ENCODE assay signal across 2 cellular contexts in the genomic region with DNA sequence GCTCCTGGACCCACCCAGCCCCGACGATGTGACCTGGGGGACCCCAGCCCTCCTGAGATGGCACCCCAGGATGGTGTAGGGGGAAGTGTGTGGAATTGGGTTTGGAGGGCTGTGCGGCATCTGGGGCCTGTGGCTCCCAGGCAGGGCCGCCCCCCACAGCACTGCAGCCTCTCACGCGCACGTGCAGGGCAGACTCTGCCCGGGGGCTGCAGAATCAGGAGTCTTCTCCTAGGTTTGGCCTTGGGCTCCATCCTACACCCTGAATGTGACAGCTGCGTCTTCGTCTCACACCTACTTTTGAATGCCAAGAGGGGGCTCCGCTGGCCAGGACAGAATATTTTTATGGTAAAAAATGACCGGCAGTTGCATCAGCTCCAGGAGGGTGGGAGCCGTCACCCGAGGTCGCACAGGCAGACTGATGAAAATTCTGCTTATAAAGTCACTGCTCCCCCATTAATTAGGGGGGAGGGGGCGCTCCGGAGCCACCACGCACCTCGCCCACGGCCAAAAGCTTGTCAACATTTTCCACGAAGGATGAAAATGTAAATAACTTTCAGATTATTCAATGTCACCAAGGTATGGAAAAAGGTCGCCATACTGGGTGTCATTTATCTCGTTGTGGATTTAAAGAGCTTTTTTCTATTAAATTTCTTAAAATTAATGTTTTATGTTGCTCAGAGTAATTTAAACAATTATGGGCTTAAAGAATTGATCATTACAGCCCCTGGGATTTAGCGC.
TF ChIP-seq lines count a peak whose summit lies in the region.

No MANE protein-coding gene starts in this region.

TF ChIP-seq in A549, 52 proteins besides CTCF, POLR2A, EP300 and RAD21:
- TF ChIP-seq ZC3H11A (IDR thresholded peaks at IDR 0.05) (no peak), POLR2AphosphoS2 (conservative IDR thresholded peaks at IDR 0.05; ENCODE audit: low read length) (no peak), MAZ (IDR thresholded peaks at IDR 0.05; ENCODE audit: borderline replicate concordance, low read depth, low read length) (no peak), RCOR1 (IDR thresholded peaks at IDR 0.05; ENCODE audit: low read depth, low read length) (no peak), HOXB13 (CRISPR knock-in tag; IDR thresholded peaks at IDR 0.05; ENCODE audit: low read depth) (no peak), KDM5A (IDR thresholded peaks at IDR 0.05) (no peak), ESRRA (IDR thresholded peaks at IDR 0.05; ENCODE audit: borderline replicate concordance, low read length) (no peak), CHD2 (IDR thresholded peaks at IDR 0.05; ENCODE audit: low read length, partially characterized antibody) (no peak), HOXB5 (CRISPR knock-in tag; IDR thresholded peaks at IDR 0.05) (no peak), GATA3 (IDR thresholded peaks at IDR 0.05; ENCODE audit: borderline replicate concordance) (no peak), ZFP36 (IDR thresholded peaks at IDR 0.05; ENCODE audit: borderline replicate concordance, partially characterized antibody) (no peak), RFX5 (IDR thresholded peaks at IDR 0.05) (no peak), SMC3 (IDR thresholded peaks at IDR 0.05) (no peak), JUNB (IDR thresholded peaks at IDR 0.05) (no peak), FOSB (CRISPR knock-in tag; IDR thresholded peaks at IDR 0.05) (no peak), SREBF2 (IDR thresholded peaks at IDR 0.05) (no peak), CEBPB (IDR thresholded peaks at IDR 0.05) (no peak)
- TF ChIP-seq, protein P1, sequence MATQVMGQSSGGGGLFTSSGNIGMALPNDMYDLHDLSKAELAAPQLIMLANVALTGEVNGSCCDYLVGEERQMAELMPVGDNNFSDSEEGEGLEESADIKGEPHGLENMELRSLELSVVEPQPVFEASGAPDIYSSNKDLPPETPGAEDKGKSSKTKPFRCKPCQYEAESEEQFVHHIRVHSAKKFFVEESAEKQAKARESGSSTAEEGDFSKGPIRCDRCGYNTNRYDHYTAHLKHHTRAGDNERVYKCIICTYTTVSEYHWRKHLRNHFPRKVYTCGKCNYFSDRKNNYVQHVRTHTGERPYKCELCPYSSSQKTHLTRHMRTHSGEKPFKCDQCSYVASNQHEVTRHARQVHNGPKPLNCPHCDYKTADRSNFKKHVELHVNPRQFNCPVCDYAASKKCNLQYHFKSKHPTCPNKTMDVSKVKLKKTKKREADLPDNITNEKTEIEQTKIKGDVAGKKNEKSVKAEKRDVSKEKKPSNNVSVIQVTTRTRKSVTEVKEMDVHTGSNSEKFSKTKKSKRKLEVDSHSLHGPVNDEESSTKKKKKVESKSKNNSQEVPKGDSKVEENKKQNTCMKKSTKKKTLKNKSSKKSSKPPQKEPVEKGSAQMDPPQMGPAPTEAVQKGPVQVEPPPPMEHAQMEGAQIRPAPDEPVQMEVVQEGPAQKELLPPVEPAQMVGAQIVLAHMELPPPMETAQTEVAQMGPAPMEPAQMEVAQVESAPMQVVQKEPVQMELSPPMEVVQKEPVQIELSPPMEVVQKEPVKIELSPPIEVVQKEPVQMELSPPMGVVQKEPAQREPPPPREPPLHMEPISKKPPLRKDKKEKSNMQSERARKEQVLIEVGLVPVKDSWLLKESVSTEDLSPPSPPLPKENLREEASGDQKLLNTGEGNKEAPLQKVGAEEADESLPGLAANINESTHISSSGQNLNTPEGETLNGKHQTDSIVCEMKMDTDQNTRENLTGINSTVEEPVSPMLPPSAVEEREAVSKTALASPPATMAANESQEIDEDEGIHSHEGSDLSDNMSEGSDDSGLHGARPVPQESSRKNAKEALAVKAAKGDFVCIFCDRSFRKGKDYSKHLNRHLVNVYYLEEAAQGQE (IDR thresholded peaks at IDR 0.05), result no peak
- TF ChIP-seq, protein P2, sequence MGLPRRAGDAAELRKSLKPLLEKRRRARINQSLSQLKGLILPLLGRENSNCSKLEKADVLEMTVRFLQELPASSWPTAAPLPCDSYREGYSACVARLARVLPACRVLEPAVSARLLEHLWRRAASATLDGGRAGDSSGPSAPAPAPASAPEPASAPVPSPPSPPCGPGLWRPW (IDR thresholded peaks at IDR 0.05), result no peak

TF ChIP-seq in H1, 55 proteins besides CTCF, POLR2A, EP300 and RAD21:
- TF ChIP-seq, protein P3, sequence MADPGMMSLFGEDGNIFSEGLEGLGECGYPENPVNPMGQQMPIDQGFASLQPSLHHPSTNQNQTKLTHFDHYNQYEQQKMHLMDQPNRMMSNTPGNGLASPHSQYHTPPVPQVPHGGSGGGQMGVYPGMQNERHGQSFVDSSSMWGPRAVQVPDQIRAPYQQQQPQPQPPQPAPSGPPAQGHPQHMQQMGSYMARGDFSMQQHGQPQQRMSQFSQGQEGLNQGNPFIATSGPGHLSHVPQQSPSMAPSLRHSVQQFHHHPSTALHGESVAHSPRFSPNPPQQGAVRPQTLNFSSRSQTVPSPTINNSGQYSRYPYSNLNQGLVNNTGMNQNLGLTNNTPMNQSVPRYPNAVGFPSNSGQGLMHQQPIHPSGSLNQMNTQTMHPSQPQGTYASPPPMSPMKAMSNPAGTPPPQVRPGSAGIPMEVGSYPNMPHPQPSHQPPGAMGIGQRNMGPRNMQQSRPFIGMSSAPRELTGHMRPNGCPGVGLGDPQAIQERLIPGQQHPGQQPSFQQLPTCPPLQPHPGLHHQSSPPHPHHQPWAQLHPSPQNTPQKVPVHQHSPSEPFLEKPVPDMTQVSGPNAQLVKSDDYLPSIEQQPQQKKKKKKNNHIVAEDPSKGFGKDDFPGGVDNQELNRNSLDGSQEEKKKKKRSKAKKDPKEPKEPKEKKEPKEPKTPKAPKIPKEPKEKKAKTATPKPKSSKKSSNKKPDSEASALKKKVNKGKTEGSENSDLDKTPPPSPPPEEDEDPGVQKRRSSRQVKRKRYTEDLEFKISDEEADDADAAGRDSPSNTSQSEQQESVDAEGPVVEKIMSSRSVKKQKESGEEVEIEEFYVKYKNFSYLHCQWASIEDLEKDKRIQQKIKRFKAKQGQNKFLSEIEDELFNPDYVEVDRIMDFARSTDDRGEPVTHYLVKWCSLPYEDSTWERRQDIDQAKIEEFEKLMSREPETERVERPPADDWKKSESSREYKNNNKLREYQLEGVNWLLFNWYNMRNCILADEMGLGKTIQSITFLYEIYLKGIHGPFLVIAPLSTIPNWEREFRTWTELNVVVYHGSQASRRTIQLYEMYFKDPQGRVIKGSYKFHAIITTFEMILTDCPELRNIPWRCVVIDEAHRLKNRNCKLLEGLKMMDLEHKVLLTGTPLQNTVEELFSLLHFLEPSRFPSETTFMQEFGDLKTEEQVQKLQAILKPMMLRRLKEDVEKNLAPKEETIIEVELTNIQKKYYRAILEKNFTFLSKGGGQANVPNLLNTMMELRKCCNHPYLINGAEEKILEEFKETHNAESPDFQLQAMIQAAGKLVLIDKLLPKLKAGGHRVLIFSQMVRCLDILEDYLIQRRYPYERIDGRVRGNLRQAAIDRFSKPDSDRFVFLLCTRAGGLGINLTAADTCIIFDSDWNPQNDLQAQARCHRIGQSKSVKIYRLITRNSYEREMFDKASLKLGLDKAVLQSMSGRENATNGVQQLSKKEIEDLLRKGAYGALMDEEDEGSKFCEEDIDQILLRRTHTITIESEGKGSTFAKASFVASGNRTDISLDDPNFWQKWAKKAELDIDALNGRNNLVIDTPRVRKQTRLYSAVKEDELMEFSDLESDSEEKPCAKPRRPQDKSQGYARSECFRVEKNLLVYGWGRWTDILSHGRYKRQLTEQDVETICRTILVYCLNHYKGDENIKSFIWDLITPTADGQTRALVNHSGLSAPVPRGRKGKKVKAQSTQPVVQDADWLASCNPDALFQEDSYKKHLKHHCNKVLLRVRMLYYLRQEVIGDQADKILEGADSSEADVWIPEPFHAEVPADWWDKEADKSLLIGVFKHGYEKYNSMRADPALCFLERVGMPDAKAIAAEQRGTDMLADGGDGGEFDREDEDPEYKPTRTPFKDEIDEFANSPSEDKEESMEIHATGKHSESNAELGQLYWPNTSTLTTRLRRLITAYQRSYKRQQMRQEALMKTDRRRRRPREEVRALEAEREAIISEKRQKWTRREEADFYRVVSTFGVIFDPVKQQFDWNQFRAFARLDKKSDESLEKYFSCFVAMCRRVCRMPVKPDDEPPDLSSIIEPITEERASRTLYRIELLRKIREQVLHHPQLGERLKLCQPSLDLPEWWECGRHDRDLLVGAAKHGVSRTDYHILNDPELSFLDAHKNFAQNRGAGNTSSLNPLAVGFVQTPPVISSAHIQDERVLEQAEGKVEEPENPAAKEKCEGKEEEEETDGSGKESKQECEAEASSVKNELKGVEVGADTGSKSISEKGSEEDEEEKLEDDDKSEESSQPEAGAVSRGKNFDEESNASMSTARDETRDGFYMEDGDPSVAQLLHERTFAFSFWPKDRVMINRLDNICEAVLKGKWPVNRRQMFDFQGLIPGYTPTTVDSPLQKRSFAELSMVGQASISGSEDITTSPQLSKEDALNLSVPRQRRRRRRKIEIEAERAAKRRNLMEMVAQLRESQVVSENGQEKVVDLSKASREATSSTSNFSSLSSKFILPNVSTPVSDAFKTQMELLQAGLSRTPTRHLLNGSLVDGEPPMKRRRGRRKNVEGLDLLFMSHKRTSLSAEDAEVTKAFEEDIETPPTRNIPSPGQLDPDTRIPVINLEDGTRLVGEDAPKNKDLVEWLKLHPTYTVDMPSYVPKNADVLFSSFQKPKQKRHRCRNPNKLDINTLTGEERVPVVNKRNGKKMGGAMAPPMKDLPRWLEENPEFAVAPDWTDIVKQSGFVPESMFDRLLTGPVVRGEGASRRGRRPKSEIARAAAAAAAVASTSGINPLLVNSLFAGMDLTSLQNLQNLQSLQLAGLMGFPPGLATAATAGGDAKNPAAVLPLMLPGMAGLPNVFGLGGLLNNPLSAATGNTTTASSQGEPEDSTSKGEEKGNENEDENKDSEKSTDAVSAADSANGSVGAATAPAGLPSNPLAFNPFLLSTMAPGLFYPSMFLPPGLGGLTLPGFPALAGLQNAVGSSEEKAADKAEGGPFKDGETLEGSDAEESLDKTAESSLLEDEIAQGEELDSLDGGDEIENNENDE (IDR thresholded peaks at IDR 0.05; ENCODE audit: insufficient replicate concordance, low read length), result no peak
- TF ChIP-seq RBBP5 (IDR thresholded peaks at IDR 0.05; ENCODE audit: borderline replicate concordance, low read depth, low read length), result no peak
- TF ChIP-seq FOSL1 (IDR thresholded peaks at IDR 0.05; ENCODE audit: insufficient read depth, low read depth, low read length), result no peak
- TF ChIP-seq, protein P4, sequence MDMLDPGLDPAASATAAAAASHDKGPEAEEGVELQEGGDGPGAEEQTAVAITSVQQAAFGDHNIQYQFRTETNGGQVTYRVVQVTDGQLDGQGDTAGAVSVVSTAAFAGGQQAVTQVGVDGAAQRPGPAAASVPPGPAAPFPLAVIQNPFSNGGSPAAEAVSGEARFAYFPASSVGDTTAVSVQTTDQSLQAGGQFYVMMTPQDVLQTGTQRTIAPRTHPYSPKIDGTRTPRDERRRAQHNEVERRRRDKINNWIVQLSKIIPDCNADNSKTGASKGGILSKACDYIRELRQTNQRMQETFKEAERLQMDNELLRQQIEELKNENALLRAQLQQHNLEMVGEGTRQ (IDR thresholded peaks at IDR 0.05; ENCODE audit: low read length), result no peak
- TF ChIP-seq BACH1 (IDR thresholded peaks at IDR 0.05; ENCODE audit: low read length), result no peak
- TF ChIP-seq PHF8 (conservative IDR thresholded peaks at IDR 0.05; ENCODE audit: low read depth, low read length), result no peak
- no peak for TF ChIP-seq RFX5 (IDR thresholded peaks at IDR 0.05; ENCODE audit: borderline replicate concordance, low read depth, low read length)
- TF ChIP-seq, protein P5, sequence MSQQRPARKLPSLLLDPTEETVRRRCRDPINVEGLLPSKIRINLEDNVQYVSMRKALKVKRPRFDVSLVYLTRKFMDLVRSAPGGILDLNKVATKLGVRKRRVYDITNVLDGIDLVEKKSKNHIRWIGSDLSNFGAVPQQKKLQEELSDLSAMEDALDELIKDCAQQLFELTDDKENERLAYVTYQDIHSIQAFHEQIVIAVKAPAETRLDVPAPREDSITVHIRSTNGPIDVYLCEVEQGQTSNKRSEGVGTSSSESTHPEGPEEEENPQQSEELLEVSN (IDR thresholded peaks at IDR 0.05), result no peak
- TF ChIP-seq, protein P6, sequence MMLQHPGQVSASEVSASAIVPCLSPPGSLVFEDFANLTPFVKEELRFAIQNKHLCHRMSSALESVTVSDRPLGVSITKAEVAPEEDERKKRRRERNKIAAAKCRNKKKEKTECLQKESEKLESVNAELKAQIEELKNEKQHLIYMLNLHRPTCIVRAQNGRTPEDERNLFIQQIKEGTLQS (IDR thresholded peaks at IDR 0.05; ENCODE audit: insufficient read depth, low read depth, low read length), result no peak
- TF ChIP-seq CTBP2 (IDR thresholded peaks at IDR 0.05; ENCODE audit: borderline replicate concordance, insufficient read depth, insufficient read length, low read length), result no peak
- TF ChIP-seq SAP30 (IDR thresholded peaks at IDR 0.05; ENCODE audit: insufficient read depth, insufficient replicate concordance, low read length), result no peak
- no peak for TF ChIP-seq TCF12 (IDR thresholded peaks at IDR 0.05; ENCODE audit: low read depth, low read length)
- no peak for TF ChIP-seq ASH2L (IDR thresholded peaks at IDR 0.05; ENCODE audit: low read length)
- TF ChIP-seq CREB1 (IDR thresholded peaks at IDR 0.05), result no peak
- TF ChIP-seq SP2 (IDR thresholded peaks at IDR 0.05; ENCODE audit: low read length), result no peak
TF ChIP-seq in H1: peak in this region for 0.
